In the genomic region with DNA sequence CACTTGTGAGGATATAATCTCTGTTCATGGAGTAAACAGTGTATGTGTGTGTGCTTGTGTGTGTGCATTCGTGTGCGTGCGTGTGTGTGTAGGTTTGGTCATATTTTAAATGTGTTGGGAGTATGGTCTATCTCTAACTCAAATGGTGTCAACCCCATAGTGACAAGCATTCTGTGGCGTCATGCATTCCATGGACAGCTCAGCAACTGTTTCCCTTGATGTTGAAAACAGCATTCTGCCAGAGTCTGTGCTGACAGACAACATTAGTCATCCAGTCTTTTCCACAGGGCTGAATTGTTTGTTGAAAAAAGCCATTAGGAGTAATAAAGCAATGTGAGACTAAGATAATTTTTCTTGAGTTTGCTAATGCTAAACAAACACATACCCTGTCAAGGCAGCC, we compare ENCODE assay signal across 19 cellular contexts.
A peak's percentile ranks its signal among the peaks of the same experiment; 100 is the strongest.
DNase-seq lines count a peak whose midpoint lies in the region; FAIRE-seq lines count a peak whose summit lies in the region.
"Had no signal": no experiment of that assay in that cellular context is flagged by ENCODE, and none has a peak within 500 bp of the region (broad histone marks: within the 10 kb centered on the region; RNA-seq: fewer than 3 reads in every experiment).

No MANE protein-coding gene starts in this region.

- DNase-seq in NCI-H69 (lab: John Stamatoyannopoulos, UW) (peak; percentile 1), SW480 (ENCODE audit: low spot score) (peak; percentile 42), urothelium cell line (ENCODE audit: low spot score) (peak; percentile 6), T-helper 2 cell (no peak), midbrain (lab: John Stamatoyannopoulos, UW) (no peak)
- DNase-seq in stimulated activated CD4-positive, alpha-beta T cell treated with anti-CD3 and anti-CD28 coated beads, Interleukin-1b, Interleukin-23, amount 100 ng/mL, for 48 hours = no peak
- DNase-seq: ACHN; Caco-2; CD4-positive, alpha-beta memory T cell; GM23248; NCI-H187 treated with DMSO at 0.1 percent for 48 hours; NCI-H2107; NCI-H446 treated with DMSO at 0.1 percent for 48 hours; NCI-H526 treated with DMSO at 0.1 percent for 48 hours; PC-9; SHP77 treated with DMSO at 0.1 percent for 48 hours had no signal

- peak; percentile 24 for FAIRE-seq in islet of Langerhans (lab: Jason Lieb, UNC)
- no peak for FAIRE-seq in urothelium cell line (lab: Jason Lieb, UNC)
- FAIRE-seq: G401.6, GM12892 had no signal

Comparison
In these comparisons a context has a peak if more than half of its experiments do, and no peak if none do; other contexts are left out.
1. DNase-seq: peak in NCI-H69 (single experiment), SW480 (single experiment) and urothelium cell line (single experiment); none in T-helper 2 cell (0 of 5), stimulated activated CD4-positive, alpha-beta T cell treated with anti-CD3 and anti-CD28 coated beads, Interleukin-1b, Interleukin-23, amount 100 ng/mL, for 48 hours (single experiment) and midbrain (single experiment).